Comparison of ENCODE assay signal across 16 cellular contexts in genomic region chr18:62759704-62760402, GRCh38. TPM values are rescaled to one million over a fixed set of nuclear protein-coding genes. Genes with fewer than 3 reads are reported as not detected.
DNase-seq lines count a peak whose midpoint lies in the region; ATAC-seq and TF ChIP-seq lines count a peak whose summit lies in the region.
"Had no signal": no experiment of that assay in that cellular context is flagged by ENCODE, and none has a peak within 500 bp of the region (broad histone marks: within the 10 kb centered on the region; RNA-seq: fewer than 3 reads in every experiment).

No MANE protein-coding gene starts in this region.

- peak overlapping the region; percentile 93 for H3K27ac ChIP-seq in SJCRH30
- H3K27ac ChIP-seq in neural progenitor cell: peak overlapping the region; percentile 39
- no peak overlapping the region for H3K27ac ChIP-seq in CD4-positive, alpha-beta T cell (ENCODE audit: low read depth, low read length)
- H3K27ac ChIP-seq: BLaER1, left ventricle myocardium inferior, neutrophil had no signal

- peaks cover 7% of the 10 kb centered on the region for H3K9me3 Mint-ChIP-seq in neural progenitor cell
- no peaks in the 10 kb centered on the region for H3K9me3 Mint-ChIP-seq in CD4-positive, alpha-beta T cell
- H3K9me3 Mint-ChIP-seq in activated naive CD8-positive, alpha-beta T cell treated with anti-CD3 and anti-CD28 coated beads for 36 hours: peaks cover 3% of the 10 kb centered on the region
- H3K9me3 Mint-ChIP-seq: activated CD4-positive, alpha-beta memory T cell treated with anti-CD3 and anti-CD28 coated beads, Interleukin-2, amount 10 ng/mL, durations not matched to agents 7 days and 5 days; T-helper 1 cell treated with Interleukin-12 subunit alpha and Interleukin-12 subunit beta and Interleukin-4 antibody, amounts not matched to agents 30 μg/mL and 1 μg/mL, for 36 hours had no signal

- peaks cover 100% of the 10 kb centered on the region for H3K79me2 ChIP-seq in neural progenitor cell (ENCODE audit: low read depth)

- H4K20me1 ChIP-seq in neural progenitor cell (ENCODE audit: low read depth): peaks cover 47% of the 10 kb centered on the region

- DNase-seq in EH (ENCODE audit: low read depth): peak; percentile 67
- DNase-seq in SJCRH30: peak; percentile 48 to 66
- DNase-seq in neural progenitor cell (ENCODE audit: low spot score): no peak
- DNase-seq in CD4-positive, alpha-beta T cell: no peak
- DNase-seq in activated naive CD8-positive, alpha-beta T cell treated with anti-CD3 and anti-CD28 coated beads for 36 hours: no peak
- no peak for DNase-seq in DMS53 treated with DMSO at 0.1 percent for 48 hours (lab: John Stamatoyannopoulos, UW; ENCODE audit: unreplicated experiment)
- DNase-seq: activated CD4-positive, alpha-beta memory T cell treated with anti-CD3 and anti-CD28 coated beads, Interleukin-2, amount 10 ng/mL, durations not matched to agents 7 days and 5 days; activated gamma-delta T cell treated with Interleukin-2 at 50 U/mL for 16 hours; cerebellar nuclear complex; Karpas-422; left ventricle myocardium inferior had no signal

- CTCF ChIA-PET in CD4-positive, alpha-beta T cell (lab: Charles Lee): no interaction called here

- H3K27me3 Mint-ChIP-seq in neural progenitor cell (ENCODE audit: insufficient read depth, low read depth): no peaks in the 10 kb centered on the region
- H3K27me3 Mint-ChIP-seq in CD4-positive, alpha-beta T cell: no peaks in the 10 kb centered on the region
- H3K27me3 Mint-ChIP-seq in activated naive CD8-positive, alpha-beta T cell treated with anti-CD3 and anti-CD28 coated beads for 36 hours: no peaks in the 10 kb centered on the region
- H3K27me3 Mint-ChIP-seq: activated CD4-positive, alpha-beta memory T cell treated with anti-CD3 and anti-CD28 coated beads, Interleukin-2, amount 10 ng/mL, durations not matched to agents 7 days and 5 days had no signal

- no peak overlapping the region for H2AFZ ChIP-seq in neural progenitor cell (replicated peaks)

- peaks cover 40% of the 10 kb centered on the region for H3K4me1 Mint-ChIP-seq in neural progenitor cell
- H3K4me1 Mint-ChIP-seq in CD4-positive, alpha-beta T cell (ENCODE audit: low read depth): no peaks in the 10 kb centered on the region
- H3K4me1 Mint-ChIP-seq in activated naive CD8-positive, alpha-beta T cell treated with anti-CD3 and anti-CD28 coated beads for 36 hours: peaks cover 10% of the 10 kb centered on the region

- no peak overlapping the region for H3K9ac ChIP-seq in neural progenitor cell
- H3K9ac ChIP-seq: BLaER1 had no signal

- H3K4me1 ChIP-seq in SJCRH30 (peaks cover 15% of the 10 kb centered on the region), neural progenitor cell (peaks cover 56% of the 10 kb centered on the region)
- H3K4me1 ChIP-seq: BLaER1, left ventricle myocardium inferior had no signal

- POLR2A ChIA-PET in CD4-positive, alpha-beta T cell (lab: Charles Lee): no interaction called here

- H3K36me3 Mint-ChIP-seq in neural progenitor cell: peaks cover 19% of the 10 kb centered on the region
- H3K36me3 Mint-ChIP-seq in CD4-positive, alpha-beta T cell (ENCODE audit: low read depth): no peaks in the 10 kb centered on the region
- H3K36me3 Mint-ChIP-seq in activated naive CD8-positive, alpha-beta T cell treated with anti-CD3 and anti-CD28 coated beads for 36 hours: peaks cover 8% of the 10 kb centered on the region

- TF ChIP-seq CTCF in neural progenitor cell (IDR thresholded peaks at IDR 0.05): no peak
- no peak for TF ChIP-seq CTCF in CD4-positive, alpha-beta T cell (IDR thresholded peaks at IDR 0.05)

- peaks cover 15% of the 10 kb centered on the region for H3F3A ChIP-seq in neural progenitor cell (ENCODE audit: low read depth)

- H3K4me2 ChIP-seq in neural progenitor cell: peak overlapping the region; percentile 51
- H3K4me2 ChIP-seq: BLaER1 had no signal

- peak overlapping the region; percentile 65 for H3K27ac Mint-ChIP-seq in neural progenitor cell
- no peak overlapping the region for H3K27ac Mint-ChIP-seq in CD4-positive, alpha-beta T cell
- H3K27ac Mint-ChIP-seq in activated naive CD8-positive, alpha-beta T cell treated with anti-CD3 and anti-CD28 coated beads for 36 hours: no peak overlapping the region
- H3K27ac Mint-ChIP-seq: activated CD4-positive, alpha-beta memory T cell treated with anti-CD3 and anti-CD28 coated beads, Interleukin-2, amount 10 ng/mL, durations not matched to agents 7 days and 5 days; T-helper 1 cell treated with Interleukin-12 subunit alpha and Interleukin-12 subunit beta and Interleukin-4 antibody, amounts not matched to agents 30 μg/mL and 1 μg/mL, for 36 hours had no signal

- no peaks in the 10 kb centered on the region for H3K36me3 ChIP-seq in SJCRH30
- H3K36me3 ChIP-seq in neural progenitor cell: no peaks in the 10 kb centered on the region
- H3K36me3 ChIP-seq: left ventricle myocardium inferior, neutrophil had no signal

- no peak overlapping the region for H3K4me3 Mint-ChIP-seq in neural progenitor cell
- no peak overlapping the region for H3K4me3 Mint-ChIP-seq in CD4-positive, alpha-beta T cell
- no peak overlapping the region for H3K4me3 Mint-ChIP-seq in activated naive CD8-positive, alpha-beta T cell treated with anti-CD3 and anti-CD28 coated beads for 36 hours
- H3K4me3 Mint-ChIP-seq: activated CD4-positive, alpha-beta memory T cell treated with anti-CD3 and anti-CD28 coated beads, Interleukin-2, amount 10 ng/mL, durations not matched to agents 7 days and 5 days; T-helper 1 cell treated with Interleukin-12 subunit alpha and Interleukin-12 subunit beta and Interleukin-4 antibody, amounts not matched to agents 30 μg/mL and 1 μg/mL, for 36 hours had no signal

- intact Hi-C loops in CD4-positive, alpha-beta T cell (cut with DNase I, micrococcal nuclease): no loop called here

- ATAC-seq in esophagus mucosa: peak; percentile 35
- ATAC-seq in CD4-positive, alpha-beta T cell (ENCODE audit: poor library complexity): no peak
- no peak for ATAC-seq in HG03025 (IDR thresholded peaks at IDR 0.05; ENCODE audit: low FRiP score, unreplicated experiment)

- H3K27me3 ChIP-seq in SJCRH30 (no peaks in the 10 kb centered on the region), neural progenitor cell (no peaks in the 10 kb centered on the region)
- H3K27me3 ChIP-seq in CD4-positive, alpha-beta T cell (ENCODE audit: control insufficient read depth, insufficient read depth, low read length): no peaks in the 10 kb centered on the region
- H3K27me3 ChIP-seq: BLaER1, neutrophil had no signal

- H3K9me3 ChIP-seq in SJCRH30 (replicated peaks) (no peaks in the 10 kb centered on the region), neural progenitor cell (ENCODE audit: low read depth) (no peaks in the 10 kb centered on the region)
- H3K9me3 ChIP-seq in CD4-positive, alpha-beta T cell (ENCODE audit: control insufficient read depth, low read length): no peaks in the 10 kb centered on the region
- H3K9me3 ChIP-seq: neutrophil had no signal

- H3K4me3 ChIP-seq in SJCRH30 (peak overlapping the region; percentile 58), neural progenitor cell (peak overlapping the region; percentile 15)
- H3K4me3 ChIP-seq: BLaER1, left ventricle myocardium inferior had no signal

RNA-seq across cellular contexts. Expression of gene PHLPP1, which starts 44.5 kb away (rescaled TPM):
- total RNA-seq in SJCRH30 (2014; rRNA removed; shearing (Covaris generic)): 8.0 and 10.9 TPM in 2 replicates
- total RNA-seq in esophagus mucosa (17.7 TPM), neural progenitor cell (ENCODE audit: low replicate concordance) (20.8 and 23.8 TPM in 2 replicates)
- 1 to 10 TPM; 6.8 to 7.1 TPM for total RNA-seq in CD4-positive, alpha-beta T cell
- total RNA-seq in activated naive CD8-positive, alpha-beta T cell treated with anti-CD3 and anti-CD28 coated beads for 36 hours: 10 to 100 TPM; 10.4 to 11.4 TPM

Comparison
In these comparisons a context has a peak if more than half of its experiments do, and no peak if none do; other contexts are left out.
1. DNase-seq: peak in EH (single experiment) and SJCRH30 (2 of 2); none in neural progenitor cell (single experiment), CD4-positive, alpha-beta T cell (0 of 10), activated naive CD8-positive, alpha-beta T cell treated with anti-CD3 and anti-CD28 coated beads for 36 hours (single experiment) and DMS53 treated with DMSO at 0.1 percent for 48 hours (single experiment).